ENCODE assay signal across 12 cellular contexts in the genomic region with DNA sequence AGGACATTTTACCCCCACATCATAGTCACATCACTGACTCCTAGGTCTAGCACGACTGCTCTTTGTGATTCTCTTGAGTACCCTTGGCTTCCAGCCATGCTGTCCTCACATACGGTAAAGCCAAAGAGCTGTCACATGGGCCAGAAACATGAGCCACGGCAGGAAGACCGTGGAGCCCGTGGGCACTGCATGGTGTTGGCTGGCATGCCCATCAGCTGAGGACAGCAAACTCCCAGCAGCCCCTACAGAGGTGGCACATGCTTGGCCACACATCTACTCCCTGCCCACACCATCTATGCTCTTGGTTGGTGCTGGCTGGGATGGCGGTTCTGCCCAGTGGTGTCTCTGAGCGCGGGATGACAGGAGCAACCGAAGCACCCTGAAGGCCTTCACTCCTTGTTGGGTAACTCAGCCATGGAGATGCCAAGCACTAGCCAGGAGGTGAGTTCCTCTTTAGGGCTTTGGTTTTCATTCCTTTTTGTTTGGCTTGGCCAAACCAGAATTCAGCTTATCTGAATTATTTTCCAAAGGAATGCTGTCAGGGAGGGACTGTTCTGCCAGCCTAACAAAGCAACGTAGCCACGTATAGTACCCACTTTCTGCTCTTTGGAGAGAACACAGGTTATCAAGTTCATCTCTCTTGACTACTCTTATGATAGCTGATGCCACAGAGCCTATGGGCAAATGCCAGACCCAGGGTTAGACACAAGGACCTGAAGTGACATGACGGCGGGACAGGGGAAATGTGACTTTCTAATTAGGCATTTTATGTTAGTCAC. TPM values are rescaled to one million over a fixed set of nuclear protein-coding genes. Genes with fewer than 3 reads are reported as not detected.
DNase-seq lines count a peak whose midpoint lies in the region; ATAC-seq and TF ChIP-seq lines count a peak whose summit lies in the region.
"Had no signal": no experiment of that assay in that cellular context is flagged by ENCODE, and none has a peak within 500 bp of the region (broad histone marks: within the 10 kb centered on the region; RNA-seq: fewer than 3 reads in every experiment).

No MANE protein-coding gene starts in this region.

- no peaks in the 10 kb centered on the region for H3K79me2 ChIP-seq in smooth muscle cell (ENCODE audit: low read depth)

- H3K36me3 Mint-ChIP-seq in activated T-helper 17 cell treated with anti-CD3 and anti-CD28 coated beads, Interleukin-2, amount 50 U/mL, for 72 hours (ENCODE audit: low read depth) = peaks cover 93% of the 10 kb centered on the region

- H3K27ac Mint-ChIP-seq in activated T-helper 17 cell treated with anti-CD3 and anti-CD28 coated beads, Interleukin-2, amount 50 U/mL, for 72 hours = peak overlapping the region; percentile 24

- H3F3A ChIP-seq in smooth muscle cell (ENCODE audit: low read depth) = peaks cover 30% of the 10 kb centered on the region

- peak overlapping the region; percentile 85 for H3K27ac ChIP-seq in smooth muscle cell (ENCODE audit: low read depth)

- H4K20me1 ChIP-seq in smooth muscle cell (ENCODE audit: low read depth) = peaks cover 50% of the 10 kb centered on the region

- DNase-seq in NCI-H2196 (lab: John Stamatoyannopoulos, UW; ENCODE audit: unreplicated experiment) (peak; percentile 38), NCI-H2196 treated with DMSO at 0.1 percent for 48 hours (lab: John Stamatoyannopoulos, UW; ENCODE audit: unreplicated experiment) (no peak), left ventricle myocardium superior (peak; percentile 64), smooth muscle cell (lab: John Stamatoyannopoulos, UW; ENCODE audit: unreplicated experiment) (no peak), NOMO-1 treated with dmso at 0.1 percent for 144 hours (lab: John Stamatoyannopoulos, UW; ENCODE audit: unreplicated experiment) (no peak)
- no peak for DNase-seq in activated CD8-positive, alpha-beta memory T cell treated with anti-CD3 and anti-CD28 coated beads for 24 hours
- DNase-seq: activated T-cell treated with anti-CD3 and anti-CD28 coated beads, Interleukin-2, amount 50 U/mL, for 72 hours; stimulated activated CD4-positive, alpha-beta T cell treated with anti-CD3 and anti-CD28 coated beads, Interleukin-4, amount 100 ng/mL, for 4 hours had no signal

- intact Hi-C loops in left ventricle myocardium superior (cut with micrococcal nuclease) = no loop called here

- no peak overlapping the region for H3K4me3 Mint-ChIP-seq in activated T-helper 17 cell treated with anti-CD3 and anti-CD28 coated beads, Interleukin-2, amount 50 U/mL, for 72 hours
- H3K4me3 Mint-ChIP-seq: activated T-cell treated with anti-CD3 and anti-CD28 coated beads, Interleukin-2, amount 50 U/mL, for 72 hours had no signal

- TF ChIP-seq CTCF in smooth muscle cell (IDR thresholded peaks at IDR 0.05; ENCODE audit: borderline replicate concordance, insufficient read depth, poor library complexity, severe bottlenecking) = no peak

- no peaks in the 10 kb centered on the region for H3K9me3 Mint-ChIP-seq in activated T-helper 17 cell treated with anti-CD3 and anti-CD28 coated beads, Interleukin-2, amount 50 U/mL, for 72 hours
- H3K9me3 Mint-ChIP-seq: activated T-cell treated with anti-CD3 and anti-CD28 coated beads, Interleukin-2, amount 50 U/mL, for 72 hours had no signal

- no peak overlapping the region for H2AFZ ChIP-seq in smooth muscle cell (ENCODE audit: low read depth)

- no peaks in the 10 kb centered on the region for H3K9me3 ChIP-seq in smooth muscle cell (replicated peaks; ENCODE audit: low read depth)
- H3K9me3 ChIP-seq: tibial nerve had no signal

- no peak overlapping the region for H3K9ac ChIP-seq in smooth muscle cell (ENCODE audit: low read depth)

- H3K4me2 ChIP-seq in smooth muscle cell = no peak overlapping the region

- H3K36me3 ChIP-seq in smooth muscle cell (ENCODE audit: low read depth) = peaks cover 4% of the 10 kb centered on the region

- 91% methylated on average over 13 of the region's 13 CpGs for WGBS in smooth muscle cell (ENCODE audit: low lambda C conversion rate)

- H3K4me1 ChIP-seq in smooth muscle cell (ENCODE audit: low read depth) = no peaks in the 10 kb centered on the region

- no peaks in the 10 kb centered on the region for H3K27me3 Mint-ChIP-seq in activated T-helper 17 cell treated with anti-CD3 and anti-CD28 coated beads, Interleukin-2, amount 50 U/mL, for 72 hours

- no peaks in the 10 kb centered on the region for H3K27me3 ChIP-seq in smooth muscle cell (ENCODE audit: low read depth)
- H3K27me3 ChIP-seq: tibial nerve had no signal

- no peak for ATAC-seq in activated T-helper 17 cell treated with anti-CD3 and anti-CD28 coated beads, Interleukin-2, amount 50 U/mL, for 72 hours (replicated peaks)
- ATAC-seq in left ventricle myocardium superior (peak; percentile 74), GM19463 (IDR thresholded peaks at IDR 0.05; ENCODE audit: unreplicated experiment) (no peak)
- ATAC-seq: activated T-cell treated with anti-CD3 and anti-CD28 coated beads, Interleukin-2, amount 50 U/mL, for 72 hours had no signal

- H3K4me1 Mint-ChIP-seq in activated T-helper 17 cell treated with anti-CD3 and anti-CD28 coated beads, Interleukin-2, amount 50 U/mL, for 72 hours = no peaks in the 10 kb centered on the region

- no peak overlapping the region for H3K4me3 ChIP-seq in smooth muscle cell
- H3K4me3 ChIP-seq: tibial nerve had no signal

RNA-seq across cellular contexts. Expression of gene TNFAIP1, which starts 10.0 kb away (rescaled TPM):
- 10 to 100 TPM; 24.9 to 30.0 TPM for total RNA-seq in activated T-helper 17 cell treated with anti-CD3 and anti-CD28 coated beads, Interleukin-2, amount 50 U/mL, for 72 hours
- total RNA-seq in left ventricle myocardium superior = 32.6 TPM
- 81.0 and 89.9 TPM in 2 replicates for total RNA-seq in smooth muscle cell
- polyA plus RNA-seq in smooth muscle cell = 75.0 and 82.4 TPM in 2 replicates

RNA-seq across cellular contexts. Expression of gene IFT20, which starts 10.3 kb away (rescaled TPM):
- 10 to 100 TPM; 17.5 to 21.3 TPM for total RNA-seq in activated T-helper 17 cell treated with anti-CD3 and anti-CD28 coated beads, Interleukin-2, amount 50 U/mL, for 72 hours
- total RNA-seq in left ventricle myocardium superior (12.5 TPM), smooth muscle cell (49.8 and 102 TPM in 2 replicates)
- polyA plus RNA-seq in smooth muscle cell = 83.8 and 88.9 TPM in 2 replicates

RNA-seq across cellular contexts. Expression of gene POLDIP2, which starts 11.7 kb away (rescaled TPM):
- 100 to 1,000 TPM in 1 of 2 donors, 10 to 100 TPM in 1; 48.9 to 109 TPM for total RNA-seq in activated T-helper 17 cell treated with anti-CD3 and anti-CD28 coated beads, Interleukin-2, amount 50 U/mL, for 72 hours
- total RNA-seq in left ventricle myocardium superior = 157 TPM
- 52.6 and 55.0 TPM in 2 replicates for total RNA-seq in smooth muscle cell
- polyA plus RNA-seq in smooth muscle cell = 82.9 and 83.2 TPM in 2 replicates

RNA-seq across cellular contexts. Expression of gene SEBOX, which starts 19.4 kb away (rescaled TPM):
- total RNA-seq in activated T-helper 17 cell treated with anti-CD3 and anti-CD28 coated beads, Interleukin-2, amount 50 U/mL, for 72 hours = not detected
- total RNA-seq in left ventricle myocardium superior (not detected), smooth muscle cell (not detected in 2 replicates)
- not detected in 2 replicates for polyA plus RNA-seq in smooth muscle cell
- total RNA-seq: activated T-cell treated with anti-CD3 and anti-CD28 coated beads, Interleukin-2, amount 50 U/mL, for 72 hours; tibial nerve had no signal
- polyA plus RNA-seq: neural cell had no signal

RNA-seq across cellular contexts. Expression of gene VTN, which starts 24.5 kb away (rescaled TPM):
- total RNA-seq in activated T-helper 17 cell treated with anti-CD3 and anti-CD28 coated beads, Interleukin-2, amount 50 U/mL, for 72 hours = under 1 TPM; 0.16 to 0.43 TPM
- total RNA-seq in left ventricle myocardium superior = 38.1 TPM
- total RNA-seq in smooth muscle cell = 60.3 and 90.5 TPM in 2 replicates
- polyA plus RNA-seq in smooth muscle cell = 71.2 and 90.3 TPM in 2 replicates

Comparison
In these comparisons a context has a peak if more than half of its experiments do, and no peak if none do; other contexts are left out.
1. DNase-seq: peak in NCI-H2196 (single experiment) and left ventricle myocardium superior (single experiment); none in NCI-H2196 treated with DMSO at 0.1 percent for 48 hours (single experiment), smooth muscle cell (single experiment), NOMO-1 treated with dmso at 0.1 percent for 144 hours (single experiment) and activated CD8-positive, alpha-beta memory T cell treated with anti-CD3 and anti-CD28 coated beads for 24 hours (single experiment).